26 cellular contexts compared by ENCODE assay signal in genomic region chr6:157811476-157812173, GRCh38. TPM values are rescaled to one million over a fixed set of nuclear protein-coding genes. Genes with fewer than 3 reads are reported as not detected.
A peak's percentile ranks its signal among the peaks of the same experiment; 100 is the strongest.
DNase-seq lines count a peak whose midpoint lies in the region; ATAC-seq and TF ChIP-seq lines count a peak whose summit lies in the region.
"Had no signal": no experiment of that assay in that cellular context is flagged by ENCODE, and none has a peak within 500 bp of the region (broad histone marks: within the 10 kb centered on the region; RNA-seq: fewer than 3 reads in every experiment).

No MANE protein-coding gene starts in this region.

- H3K36me3 Mint-ChIP-seq in memory B cell, result peaks cover 5% of the 10 kb centered on the region
- H3K36me3 Mint-ChIP-seq in neural progenitor cell, result no peaks in the 10 kb centered on the region
- H3K36me3 Mint-ChIP-seq in CD4-positive, alpha-beta T cell (ENCODE audit: low read depth), result no peaks in the 10 kb centered on the region
- H3K36me3 Mint-ChIP-seq: immature natural killer cell had no signal

- H3F3A ChIP-seq in PC-3 (ENCODE audit: low read length, unreplicated experiment), result no peaks in the 10 kb centered on the region
- no peaks in the 10 kb centered on the region for H3F3A ChIP-seq in neural progenitor cell (ENCODE audit: low read depth)

- POLR2A ChIA-PET in PC-3 (lab: Charles Lee; ENCODE audit: unreplicated experiment), result no interaction called here
- POLR2A ChIA-PET in CD4-positive, alpha-beta T cell (lab: Charles Lee), result interaction anchor here (0.7 to 1.0 kb wide), 2 partner anchors 61 to 86 kb away, joined by 3 read pairs; no protein-coding TSS in a partner anchor

- H3K4me1 Mint-ChIP-seq in memory B cell (peaks cover 15% of the 10 kb centered on the region), neural progenitor cell (peaks cover 13% of the 10 kb centered on the region)
- H3K4me1 Mint-ChIP-seq in CD4-positive, alpha-beta T cell (ENCODE audit: low read depth), result peaks cover 50% of the 10 kb centered on the region
- H3K4me1 Mint-ChIP-seq: immature natural killer cell had no signal

- H3K4me2 ChIP-seq in PC-3 (ENCODE audit: low read length) (no peak overlapping the region), neural progenitor cell (no peak overlapping the region)
- H3K4me2 ChIP-seq: BLaER1 treated with 17β-estradiol and CSF1 and Interleukin-3, amounts not matched to agents 10 nM and 100 nM had no signal

- TF ChIP-seq EP300 in tibial nerve (IDR thresholded peaks at IDR 0.05), result no peak

- ATAC-seq in memory B cell (ENCODE audit: low read depth), result no peak
- ATAC-seq in PC-3, result no peak
- ATAC-seq in CD4-positive, alpha-beta T cell (ENCODE audit: poor library complexity), result no peak
- ATAC-seq: foreskin keratinocyte, sciatic nerve, T-cell had no signal

- H3K27me3 ChIP-seq in PC-3 (ENCODE audit: low read length), result no peaks in the 10 kb centered on the region
- no peaks in the 10 kb centered on the region for H3K27me3 ChIP-seq in tibial nerve
- no peaks in the 10 kb centered on the region for H3K27me3 ChIP-seq in neural progenitor cell
- H3K27me3 ChIP-seq in CD4-positive, alpha-beta T cell (ENCODE audit: control insufficient read depth, insufficient read depth, low read length), result no peaks in the 10 kb centered on the region
- H3K27me3 ChIP-seq: BLaER1 treated with 17β-estradiol and CSF1 and Interleukin-3, amounts not matched to agents 10 nM and 100 nM; foreskin keratinocyte; suprapubic skin; uterus had no signal

- intact Hi-C loops in PC-3 (cut with micrococcal nuclease), result no loop called here
- intact Hi-C loops in CD4-positive, alpha-beta T cell (cut with DNase I, micrococcal nuclease), result no loop called here

- H3K9me3 ChIP-seq in PC-3 (ENCODE audit: low read length) (no peaks in the 10 kb centered on the region), tibial nerve (peaks cover 0 to 14% (median 0%) of the 10 kb centered on the region in 4 donors), neural progenitor cell (ENCODE audit: low read depth) (no peaks in the 10 kb centered on the region)
- peaks cover 5% of the 10 kb centered on the region for H3K9me3 ChIP-seq in CD4-positive, alpha-beta T cell (ENCODE audit: control insufficient read depth, low read length)
- H3K9me3 ChIP-seq: suprapubic skin, uterus had no signal

- DNase-seq in ELR (ENCODE audit: low read depth), result peak; percentile 32
- DNase-seq in RKO (ENCODE audit: low spot score), result peak; percentile 55
- DNase-seq in choroid plexus epithelial cell (ENCODE audit: low read depth), result peak; percentile 65
- DNase-seq in memory B cell (ENCODE audit: low spot score in 2 of 2), result no peak
- DNase-seq in PC-3, result no peak
- DNase-seq in tibial nerve (ENCODE audit: low spot score in 2 of 2), result no peak
- no peak for DNase-seq in neural progenitor cell (ENCODE audit: low spot score)
- DNase-seq in CD4-positive, alpha-beta T cell, result no peak
- DNase-seq: activated naive CD8-positive, alpha-beta T cell treated with anti-CD3 and anti-CD28 coated beads, Interleukin-2, amount 10 ng/mL, durations not matched to agents 7 days and 5 days; cortex of kidney; foreskin keratinocyte; immature natural killer cell; left ventricle myocardium inferior; midbrain; NCI-H1930; NCI-H226; SHP77 treated with DMSO at 0.1 percent for 48 hours; T-cell; uterus had no signal

- H3K27ac ChIP-seq in PC-3 (ENCODE audit: low read length), result no peak overlapping the region
- H3K27ac ChIP-seq in tibial nerve, result no peak overlapping the region
- no peak overlapping the region for H3K27ac ChIP-seq in neural progenitor cell
- no peak overlapping the region for H3K27ac ChIP-seq in CD4-positive, alpha-beta T cell (ENCODE audit: low read depth, low read length)
- H3K27ac ChIP-seq: BLaER1 treated with 17β-estradiol and CSF1 and Interleukin-3, amounts not matched to agents 10 nM and 100 nM; foreskin keratinocyte; VCaP had no signal

- H2AFZ ChIP-seq in PC-3 (ENCODE audit: low read length) (no peak overlapping the region), neural progenitor cell (replicated peaks) (no peak overlapping the region)

- no TSS peak for BruUV-seq in PC-3 (replicated peaks; lab: Mats Ljungman, UMichigan)

- H3K9me3 Mint-ChIP-seq in memory B cell, result peaks cover 4% of the 10 kb centered on the region
- peaks cover 9% of the 10 kb centered on the region for H3K9me3 Mint-ChIP-seq in neural progenitor cell
- peaks cover 5% of the 10 kb centered on the region for H3K9me3 Mint-ChIP-seq in CD4-positive, alpha-beta T cell

- H3K79me2 ChIP-seq in PC-3 (ENCODE audit: low read length) (no peaks in the 10 kb centered on the region), neural progenitor cell (ENCODE audit: low read depth) (no peaks in the 10 kb centered on the region)

- peaks cover 13% of the 10 kb centered on the region for H3K4me1 ChIP-seq in PC-3 (ENCODE audit: insufficient read depth, low read length)
- peaks cover 0 to 27% (median 23%) of the 10 kb centered on the region in 4 donors for H3K4me1 ChIP-seq in tibial nerve
- H3K4me1 ChIP-seq in neural progenitor cell, result no peaks in the 10 kb centered on the region
- H3K4me1 ChIP-seq: foreskin keratinocyte had no signal

- H3K4me3 Mint-ChIP-seq in memory B cell (no peak overlapping the region), neural progenitor cell (no peak overlapping the region)
- H3K4me3 Mint-ChIP-seq in CD4-positive, alpha-beta T cell, result no peak overlapping the region
- H3K4me3 Mint-ChIP-seq: activated naive CD8-positive, alpha-beta T cell treated with anti-CD3 and anti-CD28 coated beads, Interleukin-2, amount 10 ng/mL, durations not matched to agents 7 days and 5 days; immature natural killer cell; nephron; T-cell had no signal

- H3K9ac ChIP-seq in PC-3 (ENCODE audit: low read length) (no peak overlapping the region), neural progenitor cell (no peak overlapping the region)
- H3K9ac ChIP-seq: BLaER1 treated with 17β-estradiol and CSF1 and Interleukin-3, amounts not matched to agents 10 nM and 100 nM had no signal

- H3K9me2 ChIP-seq in PC-3 (replicated peaks; ENCODE audit: low read length), result no peaks in the 10 kb centered on the region

- CTCF ChIA-PET in PC-3 (lab: Charles Lee), result no interaction called here
- CTCF ChIA-PET in CD4-positive, alpha-beta T cell (lab: Charles Lee), result no interaction called here

- H3K27ac Mint-ChIP-seq in memory B cell (peak overlapping the region; percentile 36), neural progenitor cell (no peak overlapping the region)
- no peak overlapping the region for H3K27ac Mint-ChIP-seq in CD4-positive, alpha-beta T cell
- H3K27ac Mint-ChIP-seq: activated naive CD8-positive, alpha-beta T cell treated with anti-CD3 and anti-CD28 coated beads, Interleukin-2, amount 10 ng/mL, durations not matched to agents 7 days and 5 days; activated T-helper 2 cell treated with anti-CD3 and anti-CD28 coated beads, Interferon-gamma antibody, Interleukin-2, Interleukin-4, amounts not matched to agents 10 μg/mL and 5 μg/mL and 100 μg/mL, durations not matched to agents 14 hours and 24 hours and 36 hours; immature natural killer cell; nephron had no signal

- no peaks in the 10 kb centered on the region for H3K27me3 Mint-ChIP-seq in memory B cell
- peaks cover 3% of the 10 kb centered on the region for H3K27me3 Mint-ChIP-seq in neural progenitor cell (ENCODE audit: insufficient read depth, low read depth)
- H3K27me3 Mint-ChIP-seq in CD4-positive, alpha-beta T cell, result no peaks in the 10 kb centered on the region
- H3K27me3 Mint-ChIP-seq: T-cell had no signal

- no peak for TF ChIP-seq CTCF in choroid plexus epithelial cell (conservative IDR thresholded peaks at IDR 0.05; ENCODE audit: low read depth, low read length)
- no peak for TF ChIP-seq CTCF in PC-3 (conservative IDR thresholded peaks at IDR 0.05; ENCODE audit: low read depth, low read length)
- TF ChIP-seq CTCF in tibial nerve (IDR thresholded peaks at IDR 0.05), result no peak
- TF ChIP-seq CTCF in neural progenitor cell (IDR thresholded peaks at IDR 0.05), result no peak
- no peak for TF ChIP-seq CTCF in CD4-positive, alpha-beta T cell (IDR thresholded peaks at IDR 0.05)

- no peaks in the 10 kb centered on the region for H3K36me3 ChIP-seq in PC-3 (ENCODE audit: low read depth, low read length)
- H3K36me3 ChIP-seq in tibial nerve, result no peaks in the 10 kb centered on the region
- no peaks in the 10 kb centered on the region for H3K36me3 ChIP-seq in neural progenitor cell
- H3K36me3 ChIP-seq: BLaER1 treated with 17β-estradiol and CSF1 and Interleukin-3, amounts not matched to agents 10 nM and 100 nM; left ventricle myocardium inferior; suprapubic skin; uterus had no signal

- TF ChIP-seq POLR2A in tibial nerve (IDR thresholded peaks at IDR 0.05), result no peak

- no peaks in the 10 kb centered on the region for H4K20me1 ChIP-seq in PC-3 (ENCODE audit: low read length)
- H4K20me1 ChIP-seq in neural progenitor cell (ENCODE audit: low read depth), result no peaks in the 10 kb centered on the region
- H4K20me1 ChIP-seq: BLaER1 treated with 17β-estradiol and CSF1 and Interleukin-3, amounts not matched to agents 10 nM and 100 nM had no signal

- no peak overlapping the region for H3K4me3 ChIP-seq in choroid plexus epithelial cell (ENCODE audit: low read depth, low read length)
- no peak overlapping the region for H3K4me3 ChIP-seq in PC-3 (ENCODE audit: low read length)
- no peak overlapping the region for H3K4me3 ChIP-seq in tibial nerve
- H3K4me3 ChIP-seq in neural progenitor cell, result no peak overlapping the region
- H3K4me3 ChIP-seq: BLaER1 treated with 17β-estradiol and CSF1 and Interleukin-3, amounts not matched to agents 10 nM and 100 nM; left ventricle myocardium inferior; suprapubic skin; uterus had no signal

- 73 to 83% methylated on average over 3 of the region's 3 CpGs for WGBS in tibial nerve, 2 donors

RNA-seq across cellular contexts. Expression of gene SNX9, which starts 11.4 kb away (rescaled TPM):
- total RNA-seq in PC-3 (2014; rRNA removed) (18.0 and 21.3 TPM in 2 replicates), tibial nerve (10 to 100 TPM; 61.2 to 69.2 (median 63.9) TPM), neural progenitor cell (ENCODE audit: low replicate concordance) (16.1 and 17.8 TPM in 2 replicates)
- 10 to 100 TPM; 46.6 to 48.5 TPM for total RNA-seq in CD4-positive, alpha-beta T cell
- total RNA-seq: OCI-LY7 had no signal

Comparison
In these comparisons a context has a peak if more than half of its experiments do, and no peak if none do; other contexts are left out.
1. DNase-seq: peak in ELR (single experiment), RKO (single experiment) and choroid plexus epithelial cell (single experiment); none in memory B cell (0 of 2), PC-3 (single experiment), tibial nerve (0 of 2), neural progenitor cell (single experiment) and CD4-positive, alpha-beta T cell (0 of 10).